2 cellular contexts compared by ENCODE assay signal in the genomic region with DNA sequence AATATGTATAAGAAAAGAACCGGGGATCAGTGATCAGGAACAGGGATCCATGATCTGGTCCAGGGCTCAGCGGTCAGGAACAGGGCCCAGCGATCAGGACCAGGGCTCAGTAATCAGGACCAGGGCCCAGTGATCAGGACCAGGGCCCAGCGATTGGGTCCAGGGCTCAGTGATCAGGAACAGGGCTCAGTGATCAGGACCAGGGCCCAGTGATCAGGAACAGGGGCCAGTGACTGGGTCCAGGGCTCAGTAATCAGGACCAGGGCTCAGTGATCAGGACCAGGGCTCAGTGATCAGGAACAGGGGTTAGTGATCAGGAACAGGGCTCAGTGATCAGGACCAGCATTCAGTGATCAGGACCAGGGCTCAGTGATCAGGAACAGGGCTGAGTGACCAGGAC.
TF ChIP-seq lines count a peak whose summit lies in the region.

No MANE protein-coding gene starts in this region.

TF ChIP-seq in IMR-90, 13 proteins besides CTCF, POLR2A, EP300 and RAD21:
- no peak for TF ChIP-seq CHD1 (IDR thresholded peaks at IDR 0.05; ENCODE audit: low read depth, low read length)
- no peak for TF ChIP-seq MAFK (IDR thresholded peaks at IDR 0.05; ENCODE audit: low read depth, low read length)
- TF ChIP-seq MXI1 (IDR thresholded peaks at IDR 0.05; ENCODE audit: borderline replicate concordance, low read depth, low read length): no peak
- TF ChIP-seq, protein P1, sequence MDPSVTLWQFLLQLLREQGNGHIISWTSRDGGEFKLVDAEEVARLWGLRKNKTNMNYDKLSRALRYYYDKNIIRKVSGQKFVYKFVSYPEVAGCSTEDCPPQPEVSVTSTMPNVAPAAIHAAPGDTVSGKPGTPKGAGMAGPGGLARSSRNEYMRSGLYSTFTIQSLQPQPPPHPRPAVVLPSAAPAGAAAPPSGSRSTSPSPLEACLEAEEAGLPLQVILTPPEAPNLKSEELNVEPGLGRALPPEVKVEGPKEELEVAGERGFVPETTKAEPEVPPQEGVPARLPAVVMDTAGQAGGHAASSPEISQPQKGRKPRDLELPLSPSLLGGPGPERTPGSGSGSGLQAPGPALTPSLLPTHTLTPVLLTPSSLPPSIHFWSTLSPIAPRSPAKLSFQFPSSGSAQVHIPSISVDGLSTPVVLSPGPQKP (IDR thresholded peaks at IDR 0.05; ENCODE audit: borderline replicate concordance, low read depth, low read length): no peak
- TF ChIP-seq MAZ (IDR thresholded peaks at IDR 0.05; ENCODE audit: borderline replicate concordance, low read depth, low read length): no peak
- TF ChIP-seq BHLHE40 (IDR thresholded peaks at IDR 0.05; ENCODE audit: low read depth, low read length): no peak

TF ChIP-seq in H1, 55 proteins besides CTCF, POLR2A, EP300 and RAD21:
- TF ChIP-seq CHD1 (IDR thresholded peaks at IDR 0.05; ENCODE audit: low read depth, low read length) (no peak), RFX5 (IDR thresholded peaks at IDR 0.05; ENCODE audit: borderline replicate concordance, low read depth, low read length) (no peak), POU5F1 (IDR thresholded peaks at IDR 0.05; ENCODE audit: low read depth, low read length) (no peak), SIRT6 (IDR thresholded peaks at IDR 0.05; ENCODE audit: low read length) (no peak), CHD2 (IDR thresholded peaks at IDR 0.05; ENCODE audit: low read length) (no peak), SAP30 (IDR thresholded peaks at IDR 0.05; ENCODE audit: insufficient read depth, insufficient replicate concordance, low read length) (no peak), BACH1 (IDR thresholded peaks at IDR 0.05; ENCODE audit: low read length) (no peak), EZH2 (IDR thresholded peaks at IDR 0.05; ENCODE audit: low read depth, low read length, severe bottlenecking) (no peak), JUND (IDR thresholded peaks at IDR 0.05; ENCODE audit: low read length) (no peak), HDAC6 (IDR thresholded peaks at IDR 0.05; ENCODE audit: low read depth, low read length) (no peak), YY1 (IDR thresholded peaks at IDR 0.05; ENCODE audit: low read depth, low read length) (no peak), ASH2L (IDR thresholded peaks at IDR 0.05; ENCODE audit: low read length) (no peak), CBX8 (IDR thresholded peaks at IDR 0.05; ENCODE audit: borderline replicate concordance, low read depth, low read length) (no peak), BRCA1 (IDR thresholded peaks at IDR 0.05; ENCODE audit: low read depth, low read length) (no peak), RXRA (IDR thresholded peaks at IDR 0.05; ENCODE audit: insufficient read depth, low read depth, low read length) (no peak), KDM5A (IDR thresholded peaks at IDR 0.05; ENCODE audit: low read length) (no peak)
- TF ChIP-seq, protein P2, sequence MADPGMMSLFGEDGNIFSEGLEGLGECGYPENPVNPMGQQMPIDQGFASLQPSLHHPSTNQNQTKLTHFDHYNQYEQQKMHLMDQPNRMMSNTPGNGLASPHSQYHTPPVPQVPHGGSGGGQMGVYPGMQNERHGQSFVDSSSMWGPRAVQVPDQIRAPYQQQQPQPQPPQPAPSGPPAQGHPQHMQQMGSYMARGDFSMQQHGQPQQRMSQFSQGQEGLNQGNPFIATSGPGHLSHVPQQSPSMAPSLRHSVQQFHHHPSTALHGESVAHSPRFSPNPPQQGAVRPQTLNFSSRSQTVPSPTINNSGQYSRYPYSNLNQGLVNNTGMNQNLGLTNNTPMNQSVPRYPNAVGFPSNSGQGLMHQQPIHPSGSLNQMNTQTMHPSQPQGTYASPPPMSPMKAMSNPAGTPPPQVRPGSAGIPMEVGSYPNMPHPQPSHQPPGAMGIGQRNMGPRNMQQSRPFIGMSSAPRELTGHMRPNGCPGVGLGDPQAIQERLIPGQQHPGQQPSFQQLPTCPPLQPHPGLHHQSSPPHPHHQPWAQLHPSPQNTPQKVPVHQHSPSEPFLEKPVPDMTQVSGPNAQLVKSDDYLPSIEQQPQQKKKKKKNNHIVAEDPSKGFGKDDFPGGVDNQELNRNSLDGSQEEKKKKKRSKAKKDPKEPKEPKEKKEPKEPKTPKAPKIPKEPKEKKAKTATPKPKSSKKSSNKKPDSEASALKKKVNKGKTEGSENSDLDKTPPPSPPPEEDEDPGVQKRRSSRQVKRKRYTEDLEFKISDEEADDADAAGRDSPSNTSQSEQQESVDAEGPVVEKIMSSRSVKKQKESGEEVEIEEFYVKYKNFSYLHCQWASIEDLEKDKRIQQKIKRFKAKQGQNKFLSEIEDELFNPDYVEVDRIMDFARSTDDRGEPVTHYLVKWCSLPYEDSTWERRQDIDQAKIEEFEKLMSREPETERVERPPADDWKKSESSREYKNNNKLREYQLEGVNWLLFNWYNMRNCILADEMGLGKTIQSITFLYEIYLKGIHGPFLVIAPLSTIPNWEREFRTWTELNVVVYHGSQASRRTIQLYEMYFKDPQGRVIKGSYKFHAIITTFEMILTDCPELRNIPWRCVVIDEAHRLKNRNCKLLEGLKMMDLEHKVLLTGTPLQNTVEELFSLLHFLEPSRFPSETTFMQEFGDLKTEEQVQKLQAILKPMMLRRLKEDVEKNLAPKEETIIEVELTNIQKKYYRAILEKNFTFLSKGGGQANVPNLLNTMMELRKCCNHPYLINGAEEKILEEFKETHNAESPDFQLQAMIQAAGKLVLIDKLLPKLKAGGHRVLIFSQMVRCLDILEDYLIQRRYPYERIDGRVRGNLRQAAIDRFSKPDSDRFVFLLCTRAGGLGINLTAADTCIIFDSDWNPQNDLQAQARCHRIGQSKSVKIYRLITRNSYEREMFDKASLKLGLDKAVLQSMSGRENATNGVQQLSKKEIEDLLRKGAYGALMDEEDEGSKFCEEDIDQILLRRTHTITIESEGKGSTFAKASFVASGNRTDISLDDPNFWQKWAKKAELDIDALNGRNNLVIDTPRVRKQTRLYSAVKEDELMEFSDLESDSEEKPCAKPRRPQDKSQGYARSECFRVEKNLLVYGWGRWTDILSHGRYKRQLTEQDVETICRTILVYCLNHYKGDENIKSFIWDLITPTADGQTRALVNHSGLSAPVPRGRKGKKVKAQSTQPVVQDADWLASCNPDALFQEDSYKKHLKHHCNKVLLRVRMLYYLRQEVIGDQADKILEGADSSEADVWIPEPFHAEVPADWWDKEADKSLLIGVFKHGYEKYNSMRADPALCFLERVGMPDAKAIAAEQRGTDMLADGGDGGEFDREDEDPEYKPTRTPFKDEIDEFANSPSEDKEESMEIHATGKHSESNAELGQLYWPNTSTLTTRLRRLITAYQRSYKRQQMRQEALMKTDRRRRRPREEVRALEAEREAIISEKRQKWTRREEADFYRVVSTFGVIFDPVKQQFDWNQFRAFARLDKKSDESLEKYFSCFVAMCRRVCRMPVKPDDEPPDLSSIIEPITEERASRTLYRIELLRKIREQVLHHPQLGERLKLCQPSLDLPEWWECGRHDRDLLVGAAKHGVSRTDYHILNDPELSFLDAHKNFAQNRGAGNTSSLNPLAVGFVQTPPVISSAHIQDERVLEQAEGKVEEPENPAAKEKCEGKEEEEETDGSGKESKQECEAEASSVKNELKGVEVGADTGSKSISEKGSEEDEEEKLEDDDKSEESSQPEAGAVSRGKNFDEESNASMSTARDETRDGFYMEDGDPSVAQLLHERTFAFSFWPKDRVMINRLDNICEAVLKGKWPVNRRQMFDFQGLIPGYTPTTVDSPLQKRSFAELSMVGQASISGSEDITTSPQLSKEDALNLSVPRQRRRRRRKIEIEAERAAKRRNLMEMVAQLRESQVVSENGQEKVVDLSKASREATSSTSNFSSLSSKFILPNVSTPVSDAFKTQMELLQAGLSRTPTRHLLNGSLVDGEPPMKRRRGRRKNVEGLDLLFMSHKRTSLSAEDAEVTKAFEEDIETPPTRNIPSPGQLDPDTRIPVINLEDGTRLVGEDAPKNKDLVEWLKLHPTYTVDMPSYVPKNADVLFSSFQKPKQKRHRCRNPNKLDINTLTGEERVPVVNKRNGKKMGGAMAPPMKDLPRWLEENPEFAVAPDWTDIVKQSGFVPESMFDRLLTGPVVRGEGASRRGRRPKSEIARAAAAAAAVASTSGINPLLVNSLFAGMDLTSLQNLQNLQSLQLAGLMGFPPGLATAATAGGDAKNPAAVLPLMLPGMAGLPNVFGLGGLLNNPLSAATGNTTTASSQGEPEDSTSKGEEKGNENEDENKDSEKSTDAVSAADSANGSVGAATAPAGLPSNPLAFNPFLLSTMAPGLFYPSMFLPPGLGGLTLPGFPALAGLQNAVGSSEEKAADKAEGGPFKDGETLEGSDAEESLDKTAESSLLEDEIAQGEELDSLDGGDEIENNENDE (IDR thresholded peaks at IDR 0.05; ENCODE audit: insufficient replicate concordance, low read length): no peak
- TF ChIP-seq, protein P3, sequence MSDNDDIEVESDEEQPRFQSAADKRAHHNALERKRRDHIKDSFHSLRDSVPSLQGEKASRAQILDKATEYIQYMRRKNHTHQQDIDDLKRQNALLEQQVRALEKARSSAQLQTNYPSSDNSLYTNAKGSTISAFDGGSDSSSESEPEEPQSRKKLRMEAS (IDR thresholded peaks at IDR 0.05): no peak
